In genomic region chr13:74132152-74132767, GRCh38 we compare ENCODE assay signal across 8 cellular contexts. TPM values are rescaled to one million over a fixed set of nuclear protein-coding genes. Genes with fewer than 3 reads are reported as not detected.
DNase-seq lines count a peak whose midpoint lies in the region; ATAC-seq and TF ChIP-seq lines count a peak whose summit lies in the region.

No MANE protein-coding gene starts in this region.

- WGBS in lung, 2 donors = 34 to 50% methylated on average over 17 of the region's 17 CpGs
- WGBS in tibial nerve, 2 donors = 10 to 20% methylated on average over 17 of the region's 17 CpGs

- no peak for TF ChIP-seq EP300 in tibial nerve (IDR thresholded peaks at IDR 0.05)

- H3K9me3 ChIP-seq in CD4-positive, alpha-beta memory T cell (ENCODE audit: control insufficient read depth in 1 of 2, low read length in 2 of 2) = no peaks in the 10 kb centered on the region
- no peaks in the 10 kb centered on the region for H3K9me3 ChIP-seq in lung (ENCODE audit: control insufficient read depth in 2 of 2, insufficient read depth in 1 of 2, low read length in 1 of 2)
- no peaks in the 10 kb centered on the region for H3K9me3 ChIP-seq in tibial nerve

- peak overlapping the region; percentile 97 to 100 (median 99) for H3K27ac Mint-ChIP-seq in CD4-positive, alpha-beta memory T cell

- CTCF ChIA-PET in CD4-positive, alpha-beta memory T cell (lab: Charles Lee; ENCODE audit: partially characterized antibody) = interaction anchor here (0.9 to 17.2 kb wide), 4 partner anchors 70 to 155 kb away, joined by 3 to 204 read pairs (median 11); no protein-coding TSS in a partner anchor

- H3K4me3 ChIP-seq in CD4-positive, alpha-beta memory T cell (ENCODE audit: low read length in 2 of 2) = peak overlapping the region; percentile 86 to 90
- H3K4me3 ChIP-seq in brain microvascular endothelial cell (ENCODE audit: low read depth, low read length) = peak overlapping the region; percentile 90
- H3K4me3 ChIP-seq in lung = peak overlapping the region; percentile 37
- peak overlapping the region; percentile 62 to 89 (median 81) for H3K4me3 ChIP-seq in tibial nerve

- H3K9me3 Mint-ChIP-seq in CD4-positive, alpha-beta memory T cell = peaks cover 0 to 9% (median 0%) of the 10 kb centered on the region in 8 donors

- H3K36me3 Mint-ChIP-seq in CD4-positive, alpha-beta memory T cell = peaks cover 3 to 21% of the 10 kb centered on the region in 2 donors

- peak overlapping the region; percentile 94 for H3K27ac ChIP-seq in CD4-positive, alpha-beta memory T cell (ENCODE audit: low read depth, low read length)
- peak overlapping the region; percentile 92 for H3K27ac ChIP-seq in brain microvascular endothelial cell
- H3K27ac ChIP-seq in lung (ENCODE audit: low read depth in 1 of 2, low read length in 1 of 2) = peak overlapping the region; percentile 74 to 82
- peak overlapping the region; percentile 87 to 98 (median 97) for H3K27ac ChIP-seq in tibial nerve

- TF ChIP-seq CTCF in brain microvascular endothelial cell (IDR thresholded peaks at IDR 0.05; ENCODE audit: low read depth, low read length, missing control alignments) (no peak), lung (IDR thresholded peaks at IDR 0.05; ENCODE audit: control extremely low read depth, extremely low read depth) (no peak), tibial nerve (IDR thresholded peaks at IDR 0.05) (no peak)

- no peak for ATAC-seq in lung (ENCODE audit: insufficient read depth, low FRiP score)
- ATAC-seq in GM21786 (IDR thresholded peaks at IDR 0.05; ENCODE audit: unreplicated experiment) = no peak
- ATAC-seq in GM18909 (IDR thresholded peaks at IDR 0.05; ENCODE audit: poor library complexity, unreplicated experiment) = no peak

- H3K4me1 Mint-ChIP-seq in CD4-positive, alpha-beta memory T cell = peaks cover 31 to 61% (median 39%) of the 10 kb centered on the region in 4 donors

- no peaks in the 10 kb centered on the region for H3K27me3 ChIP-seq in CD4-positive, alpha-beta memory T cell (ENCODE audit: insufficient read depth, low read length)
- H3K27me3 ChIP-seq in brain microvascular endothelial cell (replicated peaks) (no peaks in the 10 kb centered on the region), lung (ENCODE audit: control insufficient read depth, insufficient read depth) (no peaks in the 10 kb centered on the region), tibial nerve (no peaks in the 10 kb centered on the region)

- POLR2A ChIA-PET in CD4-positive, alpha-beta memory T cell (lab: Charles Lee; ENCODE audit: partially characterized antibody) = interaction anchor here (0.6 to 11.3 kb wide), 39 partner anchors 8 to 1074 kb away, joined by 3 to 265 read pairs (median 4); partner anchors contain the start of gene KLF5

- intact Hi-C loops in CD4-positive, alpha-beta memory T cell (cut with micrococcal nuclease) = loop anchor here (1.0 to 10.0 kb wide), 7 partner anchors 41 to 1407 kb away; partner anchors contain the start of genes BORA and MZT1

- H3K4me1 ChIP-seq in CD4-positive, alpha-beta memory T cell (ENCODE audit: insufficient read depth, low read length) = peaks cover 56% of the 10 kb centered on the region
- H3K4me1 ChIP-seq in lung (ENCODE audit: control insufficient read depth in 2 of 2, insufficient read depth in 2 of 2, low read length in 2 of 2) (peaks cover 7 to 10% of the 10 kb centered on the region in 2 donors), tibial nerve (peaks cover 0 to 55% (median 23%) of the 10 kb centered on the region in 4 donors)

- no peaks in the 10 kb centered on the region for H3K36me3 ChIP-seq in CD4-positive, alpha-beta memory T cell (ENCODE audit: insufficient read depth, low read length)
- H3K36me3 ChIP-seq in brain microvascular endothelial cell (replicated peaks) = no peaks in the 10 kb centered on the region
- H3K36me3 ChIP-seq in lung (ENCODE audit: control insufficient read depth in 2 of 2, insufficient read depth in 2 of 2, low read length in 2 of 2) = no peaks in the 10 kb centered on the region
- no peaks in the 10 kb centered on the region for H3K36me3 ChIP-seq in tibial nerve

- peak overlapping the region; percentile 96 to 100 (median 98) for H3K4me3 Mint-ChIP-seq in CD4-positive, alpha-beta memory T cell

- no peak for TF ChIP-seq POLR2A in tibial nerve (IDR thresholded peaks at IDR 0.05)

- in situ Hi-C loops in brain microvascular endothelial cell (cut with HindIII; ENCODE audit: low pct_ligation_motif_present, low sequenced_read_pairs) = no loop called here

- peaks cover 1 to 3% of the 10 kb centered on the region in 2 donors for H3K27me3 Mint-ChIP-seq in CD4-positive, alpha-beta memory T cell

- peak; percentile 63 to 85 (median 73) for DNase-seq in CD4-positive, alpha-beta memory T cell
- DNase-seq in NCI-H748 treated with DMSO at 0.1 percent for 48 hours (lab: John Stamatoyannopoulos, UW) = peak; percentile 47
- peak; percentile 64 for DNase-seq in brain microvascular endothelial cell
- no peak for DNase-seq in lung (ENCODE audit: low spot score)
- DNase-seq in tibial nerve (ENCODE audit: low spot score in 2 of 2) = no peak
- DNase-seq in dedifferentiated amniotic fluid mesenchymal stem cell (ENCODE audit: extremely low spot score) = no peak

RNA-seq across cellular contexts. Expression of gene KLF12, which starts 1.9 kb away (rescaled TPM):
- 10 to 100 TPM; 90.4 to 95.4 TPM for total RNA-seq in CD4-positive, alpha-beta memory T cell
- 10 to 100 TPM; 22.9 to 34.7 TPM for polyA plus RNA-seq in CD4-positive, alpha-beta memory T cell
- total RNA-seq in lung (10 to 100 TPM in 1 of 2 donors, 1 to 10 TPM in 1; 8.8 to 26.8 TPM), tibial nerve (10 to 100 TPM in 3 of 4 donors, 1 to 10 TPM in 1; 7.8 to 20.3 (median 14.1) TPM)
- under 1 TPM; 0.77 to 0.86 TPM for polyA plus RNA-seq in lung

Comparison
In these comparisons a context has a peak if more than half of its experiments do, and no peak if none do; other contexts are left out.
1. DNase-seq: peak in CD4-positive, alpha-beta memory T cell (5 of 5), NCI-H748 treated with DMSO at 0.1 percent for 48 hours (single experiment) and brain microvascular endothelial cell (single experiment); none in lung (single experiment), tibial nerve (0 of 2) and dedifferentiated amniotic fluid mesenchymal stem cell (single experiment).
2. H3K4me3 ChIP-seq: peak in every context shown above with its lines; median percentile 90 in brain microvascular endothelial cell; 88 in CD4-positive, alpha-beta memory T cell; 81 in tibial nerve; 37 in lung.
3. Peak in every context shown above with its lines, with median percentiles within 50 percentile points of each other: H3K27ac ChIP-seq.